In genomic region chr18:5481621-5482020, GRCh38 we compare ENCODE assay signal across 8 cellular contexts.
"Had no signal": no experiment of that assay in that cellular context is flagged by ENCODE, and none has a peak within 500 bp of the region (broad histone marks: within the 10 kb centered on the region; RNA-seq: fewer than 3 reads in every experiment).

No MANE protein-coding gene starts in this region.

- H3K9ac ChIP-seq: KMS-11 had no signal

- H3K4me3 ChIP-seq: GM23338 had no signal

- H2AFZ ChIP-seq: GM23338 had no signal

- ATAC-seq: GM23338, HepG2 had no signal

- DNase-seq: H7, HCEC 1CT, HFFc6, KBM-7 had no signal

- H3K27ac ChIP-seq: HL-60, KMS-11 had no signal

- H3K4me2 ChIP-seq: GM23338, KMS-11 had no signal
